Comparison of ENCODE assay signal across 8 cellular contexts in genomic region chr12:123532021-123532420, GRCh38. TPM values are rescaled to one million over a fixed set of nuclear protein-coding genes. Genes with fewer than 3 reads are reported as not detected.
DNase-seq lines count a peak whose midpoint lies in the region; ATAC-seq and TF ChIP-seq lines count a peak whose summit lies in the region.

No MANE protein-coding gene starts in this region.

- DNase-seq in NCI-H69 (lab: John Stamatoyannopoulos, UW) (peak; percentile 12), dermis blood vessel endothelial cell (peak; percentile 92), epidermal melanocyte (ENCODE audit: insufficient read length, low spot score) (no peak), 8988T (no peak)
- no peak for DNase-seq in activated effector memory CD4-positive, alpha-beta T cell treated with anti-CD3 and anti-CD28 coated beads, Interleukin-2, amount 50 U/mL, for 16 hours

- H3K36me3 ChIP-seq in neural cell (ENCODE audit: insufficient read depth, low read length), result no peaks in the 10 kb centered on the region

- H3K9me2 ChIP-seq in neural cell (ENCODE audit: insufficient read depth, low read length), result no peaks in the 10 kb centered on the region

- H3K4me2 ChIP-seq in neural cell (ENCODE audit: low read length), result no peak overlapping the region

- H3K27me3 ChIP-seq in neural cell (ENCODE audit: insufficient read depth, low read depth, low read length), result no peaks in the 10 kb centered on the region

- no peak for TF ChIP-seq EP300 in neural cell (conservative IDR thresholded peaks at IDR 0.05; ENCODE audit: poor library complexity, severe bottlenecking)

- no peaks in the 10 kb centered on the region for H3K9me3 ChIP-seq in neural cell (ENCODE audit: low read length)

- no peak overlapping the region for H2AFZ ChIP-seq in neural cell (ENCODE audit: low read depth, low read length)

- no peaks in the 10 kb centered on the region for H4K20me1 ChIP-seq in neural cell (ENCODE audit: insufficient read depth)

- H3K27ac ChIP-seq in neural cell (ENCODE audit: low read length), result no peak overlapping the region

- no peaks in the 10 kb centered on the region for H3K79me2 ChIP-seq in neural cell (replicated peaks; ENCODE audit: insufficient read depth, low read length)

- H3K4me3 ChIP-seq in neural cell (ENCODE audit: low read length), result peak overlapping the region; percentile 90

- H3F3A ChIP-seq in neural cell (ENCODE audit: insufficient read depth, low read length, poor library complexity, severe bottlenecking), result no peaks in the 10 kb centered on the region

- H3K9ac ChIP-seq in neural cell (ENCODE audit: low read length), result no peak overlapping the region

- no peak for TF ChIP-seq RAD21 in neural cell (conservative IDR thresholded peaks at IDR 0.05)

- TF ChIP-seq CTCF in neural cell (IDR thresholded peaks at IDR 0.05; ENCODE audit: poor library complexity, severe bottlenecking), result no peak

- ATAC-seq in GM18502 (IDR thresholded peaks at IDR 0.05; ENCODE audit: poor library complexity, unreplicated experiment) (peak; percentile 66), GM21390 (IDR thresholded peaks at IDR 0.05; ENCODE audit: unreplicated experiment) (no peak)

TF ChIP-seq in neural cell, 6 proteins besides CTCF, POLR2A, EP300 and RAD21:
- TF ChIP-seq REST (IDR thresholded peaks at IDR 0.05; ENCODE audit: borderline replicate concordance) (no peak), EZH2 (IDR thresholded peaks at IDR 0.05; ENCODE audit: borderline replicate concordance, insufficient read depth, low read length, poor library complexity, severe bottlenecking) (no peak), SMC3 (conservative IDR thresholded peaks at IDR 0.05; ENCODE audit: poor library complexity) (no peak), MXI1 (conservative IDR thresholded peaks at IDR 0.05; ENCODE audit: poor library complexity, severe bottlenecking) (no peak), POLR2AphosphoS5 (IDR thresholded peaks at IDR 0.05) (no peak), TAF1 (IDR thresholded peaks at IDR 0.05; ENCODE audit: low read depth) (no peak)

RNA-seq across cellular contexts. Expression of gene RILPL1, which starts 1.5 kb away (rescaled TPM):
- 6.0 and 7.4 TPM in 2 replicates for total RNA-seq in dermis blood vessel endothelial cell
- 1.4 and 9.0 TPM in 2 replicates for polyA plus RNA-seq in neural cell
- polyA minus RNA-seq in neural cell, result 3.7 and 4.6 TPM in 2 replicates

RNA-seq across cellular contexts. Expression of gene TMED2, which starts 52.3 kb away (rescaled TPM):
- 359 and 361 TPM in 2 replicates for total RNA-seq in dermis blood vessel endothelial cell
- 159 and 172 TPM in 2 replicates for polyA plus RNA-seq in neural cell
- polyA minus RNA-seq in neural cell, result 183 and 186 TPM in 2 replicates

Comparison
In these comparisons a context has a peak if more than half of its experiments do, and no peak if none do; other contexts are left out.
1. DNase-seq: peak in NCI-H69 (single experiment) and dermis blood vessel endothelial cell (single experiment); none in epidermal melanocyte (single experiment), activated effector memory CD4-positive, alpha-beta T cell treated with anti-CD3 and anti-CD28 coated beads, Interleukin-2, amount 50 U/mL, for 16 hours (single experiment) and 8988T (single experiment).